Comparison of ENCODE assay signal across 22 cellular contexts in the genomic region with DNA sequence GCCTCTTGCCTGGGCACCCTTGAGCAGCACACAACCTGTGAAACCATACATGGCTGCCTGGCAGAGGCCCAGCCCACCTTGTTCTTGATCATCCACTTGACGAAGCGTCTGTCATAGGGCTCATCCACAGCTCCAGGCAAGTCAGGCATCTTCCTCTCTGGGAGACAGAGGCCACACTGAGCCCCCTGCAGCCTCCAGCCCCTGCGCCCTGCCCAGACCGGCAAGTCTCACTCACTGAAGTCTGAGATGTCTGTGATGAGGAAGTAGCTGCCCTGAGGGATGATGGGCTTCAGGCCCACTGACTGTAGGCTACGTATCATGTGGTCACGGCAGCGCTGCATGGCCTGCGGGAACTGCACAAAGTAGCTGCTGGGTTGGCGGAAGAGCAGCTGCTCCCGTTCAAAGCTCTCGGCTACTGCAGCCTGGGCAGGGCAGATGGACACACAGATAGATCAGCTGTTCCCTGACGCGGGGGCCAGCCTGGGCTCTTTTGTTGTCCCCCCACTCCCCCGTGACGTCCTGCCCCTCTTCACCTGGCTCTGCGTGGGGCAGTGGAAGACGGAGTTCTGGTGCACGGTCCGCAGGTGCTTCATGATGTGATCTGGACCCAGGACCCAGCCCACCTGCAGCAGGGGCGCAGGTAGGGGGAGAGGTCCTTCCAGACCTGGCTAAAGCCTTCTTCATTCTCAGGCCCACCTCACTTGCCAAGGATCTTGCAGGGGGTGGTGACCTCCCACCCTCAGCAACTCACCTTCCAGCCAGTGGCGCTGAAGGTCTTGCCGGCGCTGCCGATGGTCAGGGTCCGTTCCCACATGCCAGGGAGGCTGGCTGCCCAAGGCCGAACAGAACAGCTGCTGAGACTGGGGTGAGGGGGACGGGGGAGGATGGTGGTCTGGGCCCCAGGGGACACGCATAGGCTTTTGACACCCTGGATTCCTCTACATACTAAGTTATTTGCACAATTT.
"Had no signal": no experiment of that assay in that cellular context is flagged by ENCODE, and none has a peak within 500 bp of the region (broad histone marks: within the 10 kb centered on the region; RNA-seq: fewer than 3 reads in every experiment).

No MANE protein-coding gene starts in this region.

- H3K27ac ChIP-seq: left ventricle myocardium inferior, pancreas, psoas muscle, right atrium auricular region, upper lobe of right lung, VCaP had no signal

- H3K4me3 ChIP-seq: left ventricle myocardium inferior, pancreas, psoas muscle, right atrium auricular region, upper lobe of right lung had no signal

- DNase-seq: activated CD4-positive, alpha-beta T cell treated with anti-CD3 and anti-CD28 coated beads, Interleukin-2, amount 10 ng/mL, durations not matched to agents 7 days and 5 days; activated CD8-positive, alpha-beta T cell treated with anti-CD3 and anti-CD28 coated beads, Interleukin-2, amount 10 ng/mL, durations not matched to agents 7 days and 5 days; activated gamma-delta T cell; effector CD4-positive, alpha-beta T cell; kidney glomerular epithelial cell; left ventricle myocardium inferior; mammary epithelial cell; stimulated activated CD4-positive, alpha-beta T cell treated with anti-CD3 and anti-CD28 coated beads, Interleukin-4, amount 100 ng/mL, for 24 hours; stimulated activated naive CD8-positive, alpha-beta T cell treated with anti-CD3 and anti-CD28 coated beads, Interleukin-15, Interleukin-2, amounts not matched to agents 100 U/mL and 50 U/mL, for 24 hours; upper lobe of right lung had no signal

- H3K27me3 Mint-ChIP-seq: activated CD4-positive, alpha-beta T cell treated with anti-CD3 and anti-CD28 coated beads, Interleukin-2, amount 10 ng/mL, durations not matched to agents 7 days and 5 days; brain; dendritic cell treated with granulocyte-macrophage colony-stimulating factor and Interleukin-4, amounts not matched to agents 40 ng/mL and 50 ng/mL, for 4 days had no signal

- FAIRE-seq: endometrium, pancreas had no signal

- H3K4me1 Mint-ChIP-seq: activated CD4-positive, alpha-beta T cell treated with anti-CD3 and anti-CD28 coated beads, Interleukin-2, amount 10 ng/mL, durations not matched to agents 7 days and 5 days; brain; mesothelial cell of epicardium had no signal

- H3K4me1 ChIP-seq: left ventricle myocardium inferior, pancreas, psoas muscle, right atrium auricular region, upper lobe of right lung had no signal

- H3K9me3 Mint-ChIP-seq: activated CD4-positive, alpha-beta T cell treated with anti-CD3 and anti-CD28 coated beads, Interleukin-2, amount 10 ng/mL, durations not matched to agents 7 days and 5 days; activated naive CD4-positive, alpha-beta T cell treated with anti-CD3 and anti-CD28 coated beads, Interleukin-2, amount 50 U/mL, for 72 hours; activated T-helper 1 cell treated with anti-CD3 and anti-CD28 coated beads, Interleukin-12 subunit alpha, Interleukin-12 subunit beta, Interleukin-2, Interleukin-4 antibody, amounts not matched to agents 30 ng/mL and 10 ng/mL and 1 ng/mL, durations not matched to agents 14 hours and 24 hours and 36 hours; brain; dendritic cell treated with granulocyte-macrophage colony-stimulating factor and Interleukin-4, amounts not matched to agents 40 ng/mL and 50 ng/mL, for 4 days; mesothelial cell of epicardium; nephron; T-helper 2 cell treated with Interferon-gamma antibody and Interleukin-4, amounts not matched to agents 5 μg/mL and 100 μg/mL, for 36 hours had no signal

- H3K36me3 ChIP-seq: pancreas, upper lobe of right lung had no signal

- H3K9me3 ChIP-seq: left ventricle myocardium inferior, pancreas, psoas muscle, right atrium auricular region, upper lobe of right lung had no signal

- H3K27ac Mint-ChIP-seq: activated CD4-positive, alpha-beta T cell treated with anti-CD3 and anti-CD28 coated beads, Interleukin-2, amount 10 ng/mL, durations not matched to agents 7 days and 5 days; activated CD8-positive, alpha-beta T cell treated with anti-CD3 and anti-CD28 coated beads, Interleukin-2, amount 10 ng/mL, durations not matched to agents 7 days and 5 days; activated T-helper 1 cell treated with anti-CD3 and anti-CD28 coated beads, Interleukin-12 subunit alpha, Interleukin-12 subunit beta, Interleukin-2, Interleukin-4 antibody, amounts not matched to agents 30 ng/mL and 10 ng/mL and 1 ng/mL, durations not matched to agents 14 hours and 24 hours and 36 hours; brain; dendritic cell treated with granulocyte-macrophage colony-stimulating factor and Interleukin-4, amounts not matched to agents 40 ng/mL and 50 ng/mL, for 4 days; mesothelial cell of epicardium; nephron; T-helper 2 cell treated with Interferon-gamma antibody and Interleukin-4, amounts not matched to agents 5 μg/mL and 100 μg/mL, for 36 hours had no signal

- H3K4me3 Mint-ChIP-seq: activated CD4-positive, alpha-beta T cell treated with anti-CD3 and anti-CD28 coated beads, Interleukin-2, amount 10 ng/mL, durations not matched to agents 7 days and 5 days; activated CD8-positive, alpha-beta T cell treated with anti-CD3 and anti-CD28 coated beads, Interleukin-2, amount 10 ng/mL, durations not matched to agents 7 days and 5 days; activated T-helper 1 cell treated with anti-CD3 and anti-CD28 coated beads, Interleukin-12 subunit alpha, Interleukin-12 subunit beta, Interleukin-2, Interleukin-4 antibody, amounts not matched to agents 30 ng/mL and 10 ng/mL and 1 ng/mL, durations not matched to agents 14 hours and 24 hours and 36 hours; brain; dendritic cell treated with granulocyte-macrophage colony-stimulating factor and Interleukin-4, amounts not matched to agents 40 ng/mL and 50 ng/mL, for 4 days; mesothelial cell of epicardium; T-helper 2 cell treated with Interferon-gamma antibody and Interleukin-4, amounts not matched to agents 5 μg/mL and 100 μg/mL, for 36 hours had no signal
